Comparison of ENCODE assay signal across 21 cellular contexts in genomic region chr2:55598056-55598795, GRCh38.
"Had no signal": no experiment of that assay in that cellular context is flagged by ENCODE, and none has a peak within 500 bp of the region (broad histone marks: within the 10 kb centered on the region; RNA-seq: fewer than 3 reads in every experiment).

No MANE protein-coding gene starts in this region.

- DNase-seq: activated CD4-positive, alpha-beta T cell treated with anti-CD3 and anti-CD28 coated beads, Interleukin-2, amount 50 U/mL, for 1 hour; activated CD4-positive, CD25-positive, alpha-beta regulatory T cell treated with anti-CD3 and anti-CD28 coated beads, Interleukin-2, amount 50 U/mL, for 72 hours; activated CD8-positive, alpha-beta T cell treated with anti-CD3 and anti-CD28 coated beads for 36 hours; activated naive CD8-positive, alpha-beta T cell treated with anti-CD3 and anti-CD28 coated beads, Interleukin-2, amount 50 U/mL, for 24 hours; activated T-cell treated with anti-CD3 and anti-CD28 coated beads, Interleukin-2, amount 50 U/mL, for 48 hours; colonic mucosa; dorsolateral prefrontal cortex; effector memory CD4-positive, alpha-beta T cell; erythroblast; foreskin keratinocyte; left ventricle myocardium inferior; posterior cingulate gyrus; right cardiac atrium; spleen; T-helper 17 cell; trophoblast cell had no signal

- FAIRE-seq: bronchial epithelial cell, islet of Langerhans, urothelium cell line had no signal

- H3K36me3 ChIP-seq: colonic mucosa had no signal

- H3K9me3 ChIP-seq: colonic mucosa, left ventricle myocardium inferior, spleen, thoracic aorta had no signal

- ATAC-seq: activated CD8-positive, alpha-beta T cell treated with anti-CD3 and anti-CD28 coated beads for 36 hours; activated naive CD8-positive, alpha-beta T cell treated with anti-CD3 and anti-CD28 coated beads, Interleukin-2, amount 50 U/mL, for 24 hours; foreskin keratinocyte; right cardiac atrium; T-helper 17 cell had no signal

- H3K27ac ChIP-seq: colonic mucosa, dorsolateral prefrontal cortex, foreskin keratinocyte, left ventricle myocardium inferior, thoracic aorta had no signal

- H3K4me1 ChIP-seq: colonic mucosa, foreskin keratinocyte had no signal

- H3K4me3 ChIP-seq: colonic mucosa, dorsolateral prefrontal cortex, left ventricle myocardium inferior, lung, spleen, thoracic aorta had no signal

- H3K27me3 ChIP-seq: colonic mucosa, dorsolateral prefrontal cortex, foreskin keratinocyte, spleen had no signal
